ENCODE assay signal across 9 cellular contexts in genomic region chr1:19414490-19414889, GRCh38.
DNase-seq lines count a peak whose midpoint lies in the region; ATAC-seq and TF ChIP-seq lines count a peak whose summit lies in the region.
"Had no signal": no experiment of that assay in that cellular context is flagged by ENCODE, and none has a peak within 500 bp of the region (broad histone marks: within the 10 kb centered on the region; RNA-seq: fewer than 3 reads in every experiment).

No MANE protein-coding gene starts in this region.

- intact Hi-C loops in left ventricle myocardium inferior (cut with micrococcal nuclease) (no loop called here), prostate gland (cut with DNase I) (no loop called here)

- peaks cover 84% of the 10 kb centered on the region for H3K4me1 Mint-ChIP-seq in stimulated activated naive CD8-positive, alpha-beta T cell treated with anti-CD3 and anti-CD28 coated beads, Interleukin-15, Interleukin-2, amounts not matched to agents 100 ng/mL and 50 ng/mL, for 24 hours (ENCODE audit: low read depth)

- 17% methylated on average over 2 of the region's 2 CpGs for WGBS in prostate gland

- peak overlapping the region; percentile 73 for H3K27ac Mint-ChIP-seq in stimulated activated naive CD8-positive, alpha-beta T cell treated with anti-CD3 and anti-CD28 coated beads, Interleukin-15, Interleukin-2, amounts not matched to agents 100 ng/mL and 50 ng/mL, for 24 hours

- H3K27ac ChIP-seq in left ventricle myocardium inferior (replicated peaks) (peak overlapping the region; percentile 74), prostate gland (peak overlapping the region; percentile 61 to 74)

- H3K4me3 ChIP-seq in left ventricle myocardium inferior (no peak overlapping the region), prostate gland (no peak overlapping the region)

- H3K4me1 ChIP-seq in left ventricle myocardium inferior, result peaks cover 87% of the 10 kb centered on the region
- no peaks in the 10 kb centered on the region for H3K4me1 ChIP-seq in prostate gland (replicated peaks)

- H3K27me3 ChIP-seq in left ventricle myocardium inferior (ENCODE audit: low read depth), result no peaks in the 10 kb centered on the region
- H3K27me3 ChIP-seq in prostate gland (replicated peaks; ENCODE audit: insufficient read depth), result no peaks in the 10 kb centered on the region

- H3K9me3 ChIP-seq in left ventricle myocardium inferior (replicated peaks) (no peaks in the 10 kb centered on the region), prostate gland (no peaks in the 10 kb centered on the region)

- no peaks in the 10 kb centered on the region for H3K27me3 Mint-ChIP-seq in stimulated activated naive CD8-positive, alpha-beta T cell treated with anti-CD3 and anti-CD28 coated beads, Interleukin-15, Interleukin-2, amounts not matched to agents 100 ng/mL and 50 ng/mL, for 24 hours

- peaks cover 15% of the 10 kb centered on the region for H3K36me3 ChIP-seq in left ventricle myocardium inferior
- H3K36me3 ChIP-seq in prostate gland, result no peaks in the 10 kb centered on the region

- no peak for TF ChIP-seq POLR2A in prostate gland (IDR thresholded peaks at IDR 0.05)

- POLR2A ChIA-PET in HEK293T (lab: Yijun Ruan, JAX), result no interaction called here

- CTCF ChIA-PET in HEK293T (lab: Yijun Ruan, JAX), result no interaction called here

- H3K9me3 Mint-ChIP-seq in stimulated activated naive CD8-positive, alpha-beta T cell treated with anti-CD3 and anti-CD28 coated beads, Interleukin-15, Interleukin-2, amounts not matched to agents 100 ng/mL and 50 ng/mL, for 24 hours, result no peaks in the 10 kb centered on the region

- TF ChIP-seq CTCF in left ventricle myocardium inferior (IDR thresholded peaks at IDR 0.05; ENCODE audit: borderline replicate concordance), result no peak
- no peak for TF ChIP-seq CTCF in prostate gland (IDR thresholded peaks at IDR 0.05)

- H3K4me3 Mint-ChIP-seq in stimulated activated naive CD8-positive, alpha-beta T cell treated with anti-CD3 and anti-CD28 coated beads, Interleukin-15, Interleukin-2, amounts not matched to agents 100 ng/mL and 50 ng/mL, for 24 hours, result no peak overlapping the region

- peaks cover 65% of the 10 kb centered on the region for H3K36me3 Mint-ChIP-seq in stimulated activated naive CD8-positive, alpha-beta T cell treated with anti-CD3 and anti-CD28 coated beads, Interleukin-15, Interleukin-2, amounts not matched to agents 100 ng/mL and 50 ng/mL, for 24 hours (ENCODE audit: low read depth)

- ATAC-seq in stimulated activated naive CD8-positive, alpha-beta T cell treated with anti-CD3 and anti-CD28 coated beads, Interleukin-15, Interleukin-2, amounts not matched to agents 100 U/mL and 50 U/mL, for 24 hours, result no peak

- DNase-seq in stimulated activated naive CD8-positive, alpha-beta T cell treated with anti-CD3 and anti-CD28 coated beads, Interleukin-15, Interleukin-2, amounts not matched to agents 100 U/mL and 50 U/mL, for 24 hours, result no peak
- DNase-seq in left ventricle myocardium inferior (no peak), prostate gland (ENCODE audit: low spot score) (no peak), NCI-H1105 (lab: John Stamatoyannopoulos, UW) (no peak), OCI-M2 (lab: John Stamatoyannopoulos, UW; ENCODE audit: unreplicated experiment) (no peak), HEK293T (ENCODE audit: extremely low spot score) (no peak), NOMO-1 (lab: John Stamatoyannopoulos, UW; ENCODE audit: unreplicated experiment in 2 of 2) (no peak)
- DNase-seq: NCI-H510A treated with DMSO at 0.1 percent for 48 hours had no signal

TF ChIP-seq in HEK293T, 16 proteins besides CTCF, POLR2A, EP300 and RAD21:
- TF ChIP-seq ARNT (IDR thresholded peaks at IDR 0.05) (no peak), SP1 (IDR thresholded peaks at IDR 0.05) (no peak), FOXK2 (IDR thresholded peaks at IDR 0.05) (no peak), ELF4 (IDR thresholded peaks at IDR 0.05) (no peak), ZNF384 (IDR thresholded peaks at IDR 0.05) (no peak), BHLHE40 (IDR thresholded peaks at IDR 0.05; ENCODE audit: borderline replicate concordance) (no peak), LEF1 (IDR thresholded peaks at IDR 0.05; ENCODE audit: borderline replicate concordance) (no peak), SUZ12 (IDR thresholded peaks at IDR 0.05) (no peak), CTBP1 (IDR thresholded peaks at IDR 0.05; ENCODE audit: borderline replicate concordance) (no peak), L3MBTL2 (conservative IDR thresholded peaks at IDR 0.05) (no peak), TARDBP (IDR thresholded peaks at IDR 0.05) (no peak), FOXA1 (IDR thresholded peaks at IDR 0.05) (no peak), PKNOX1 (IDR thresholded peaks at IDR 0.05) (no peak), NFRKB (IDR thresholded peaks at IDR 0.05) (no peak), FOXM1 (IDR thresholded peaks at IDR 0.05; ENCODE audit: borderline replicate concordance) (no peak)
